In the genomic region with DNA sequence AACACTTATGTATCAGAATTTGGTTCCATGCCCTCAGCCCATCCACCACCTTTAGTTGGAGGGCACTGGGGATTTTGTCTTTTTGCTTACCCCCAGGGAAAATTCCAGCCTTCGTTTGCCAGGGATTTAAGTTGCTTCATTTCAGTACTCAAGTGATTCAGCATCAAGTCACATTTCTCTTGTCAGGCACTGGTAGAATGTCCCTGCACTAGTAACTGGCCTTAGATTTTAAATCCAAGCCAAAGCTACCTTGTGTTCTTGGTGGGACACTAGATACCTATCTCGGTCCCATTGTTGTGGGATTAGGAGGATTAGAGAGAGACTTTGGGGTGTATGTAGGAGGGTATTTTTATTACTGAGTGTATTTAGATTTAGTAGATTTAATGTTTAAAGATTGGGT, we compare ENCODE assay signal across 27 cellular contexts.
DNase-seq lines count a peak whose midpoint lies in the region; ATAC-seq and TF ChIP-seq lines count a peak whose summit lies in the region.
"Had no signal": no experiment of that assay in that cellular context is flagged by ENCODE, and none has a peak within 500 bp of the region (broad histone marks: within the 10 kb centered on the region; RNA-seq: fewer than 3 reads in every experiment).

No MANE protein-coding gene starts in this region.

- H3K9me3 ChIP-seq in GM23248 (ENCODE audit: low read depth) (no peaks in the 10 kb centered on the region), WERI-Rb-1 (ENCODE audit: severe bottlenecking) (no peaks in the 10 kb centered on the region), hepatocyte (ENCODE audit: low read depth) (no peaks in the 10 kb centered on the region)
- H3K9me3 ChIP-seq: BLaER1 treated with 17β-estradiol and CSF1 and Interleukin-3, amounts not matched to agents 10 nM and 100 nM; Caco-2; heart right ventricle; MG63; right atrium auricular region; upper lobe of right lung had no signal

- DNase-seq in AG09309 (ENCODE audit: low read depth) (peak; percentile 29), GM23248 (peak; percentile 74), WERI-Rb-1 (no peak), fibroblast of mammary gland (ENCODE audit: low read depth) (peak; percentile 64), hepatocyte (ENCODE audit: low spot score) (no peak), NCI-H2107 (lab: John Stamatoyannopoulos, UW) (no peak)
- DNase-seq: activated CD4-positive, alpha-beta T cell treated with anti-CD3 and anti-CD28 coated beads, Interleukin-2, amount 10 ng/mL, durations not matched to agents 7 days and 5 days; activated gamma-delta T cell treated with Interleukin-2 at 50 U/mL for 16 hours; activated T-cell treated with anti-CD3 and anti-CD28 coated beads, Interleukin-2, amount 50 U/mL, for 24 hours; Caco-2; heart right ventricle; kidney glomerular epithelial cell; MG63; NCI-H1105 treated with DMSO at 0.1 percent for 48 hours; NCI-H2029 treated with DMSO at 0.1 percent for 48 hours; NCI-H2227 treated with DMSO at 0.1 percent for 48 hours; NCI-H748 treated with DMSO at 0.1 percent for 48 hours; stimulated activated CD4-positive, alpha-beta T cell treated with anti-CD3 and anti-CD28 coated beads, Interleukin-4, amount 100 ng/mL, for 24 hours; upper lobe of right lung had no signal

- H3K79me2 ChIP-seq in GM23248 (ENCODE audit: insufficient read depth) (no peaks in the 10 kb centered on the region), hepatocyte (no peaks in the 10 kb centered on the region)

- H3K9ac ChIP-seq in GM23248: no peak overlapping the region
- H3K9ac ChIP-seq: BLaER1 treated with 17β-estradiol and CSF1 and Interleukin-3, amounts not matched to agents 10 nM and 100 nM had no signal

- TF ChIP-seq CTCF in AG09309 (IDR thresholded peaks at IDR 0.05; ENCODE audit: control insufficient read depth, insufficient read depth, low read depth, low read length, missing control alignments): no peak
- no peak for TF ChIP-seq CTCF in WERI-Rb-1 (IDR thresholded peaks at IDR 0.05; ENCODE audit: low read depth, low read length)
- no peak for TF ChIP-seq CTCF in fibroblast of mammary gland (conservative IDR thresholded peaks at IDR 0.05; ENCODE audit: control insufficient read depth, insufficient read depth, low read depth, low read length)
- no peak for TF ChIP-seq CTCF in hepatocyte (IDR thresholded peaks at IDR 0.05; ENCODE audit: poor library complexity)

- H3K9me2 ChIP-seq in GM23248 (ENCODE audit: insufficient read depth) (no peaks in the 10 kb centered on the region), hepatocyte (replicated peaks; ENCODE audit: insufficient read depth) (no peaks in the 10 kb centered on the region)

- H3F3A ChIP-seq in GM23248 (ENCODE audit: insufficient read depth): peaks cover 14% of the 10 kb centered on the region

- peaks cover 26% of the 10 kb centered on the region for H3K4me1 ChIP-seq in GM23248 (ENCODE audit: insufficient read depth)
- H3K4me1 ChIP-seq in hepatocyte (ENCODE audit: insufficient read depth): no peaks in the 10 kb centered on the region
- H3K4me1 ChIP-seq: BLaER1 treated with 17β-estradiol and CSF1 and Interleukin-3, amounts not matched to agents 10 nM and 100 nM; Caco-2; heart right ventricle; right atrium auricular region; upper lobe of right lung had no signal

- H4K20me1 ChIP-seq in GM23248 (ENCODE audit: insufficient read depth) (no peaks in the 10 kb centered on the region), hepatocyte (ENCODE audit: insufficient read depth, poor library complexity, severe bottlenecking) (no peaks in the 10 kb centered on the region)
- H4K20me1 ChIP-seq: BLaER1 treated with 17β-estradiol and CSF1 and Interleukin-3, amounts not matched to agents 10 nM and 100 nM had no signal

- H3K4me3 ChIP-seq in AG09309 (ENCODE audit: control insufficient read depth, low read depth, low read length) (no peak overlapping the region), GM23248 (no peak overlapping the region), WERI-Rb-1 (ENCODE audit: low read depth, low read length) (no peak overlapping the region), fibroblast of mammary gland (ENCODE audit: control insufficient read depth, low read depth, low read length) (no peak overlapping the region), hepatocyte (no peak overlapping the region)
- H3K4me3 ChIP-seq: BLaER1 treated with 17β-estradiol and CSF1 and Interleukin-3, amounts not matched to agents 10 nM and 100 nM; heart right ventricle; lung; MG63; right atrium auricular region; SK-N-MC; upper lobe of right lung had no signal

- no peak for ATAC-seq in HG02588 (IDR thresholded peaks at IDR 0.05; ENCODE audit: unreplicated experiment)
- no peak for ATAC-seq in HG03039 (IDR thresholded peaks at IDR 0.05; ENCODE audit: unreplicated experiment)
- ATAC-seq: heart right ventricle; stimulated activated effector memory CD8-positive, alpha-beta T cell treated with anti-CD3 and anti-CD28 coated beads, Interleukin-12 subunit alpha, Interleukin-12 subunit beta, amount 100 ng/mL, for 72 hours; upper lobe of right lung had no signal

- H3K4me2 ChIP-seq in GM23248 (ENCODE audit: unreplicated experiment) (peak overlapping the region; percentile 38), hepatocyte (no peak overlapping the region)
- H3K4me2 ChIP-seq: BLaER1 treated with 17β-estradiol and CSF1 and Interleukin-3, amounts not matched to agents 10 nM and 100 nM had no signal

- in situ Hi-C loops in GM23248 (cut with MboI): no loop called here

- H3K27me3 ChIP-seq in GM23248 (replicated peaks; ENCODE audit: insufficient read depth) (no peaks in the 10 kb centered on the region), WERI-Rb-1 (ENCODE audit: insufficient read depth, low read depth, severe bottlenecking) (no peaks in the 10 kb centered on the region), hepatocyte (no peaks in the 10 kb centered on the region)
- H3K27me3 ChIP-seq: BLaER1 treated with 17β-estradiol and CSF1 and Interleukin-3, amounts not matched to agents 10 nM and 100 nM; heart right ventricle; MG63; right atrium auricular region; upper lobe of right lung had no signal

- H2AFZ ChIP-seq in GM23248: no peak overlapping the region
- no peak overlapping the region for H2AFZ ChIP-seq in hepatocyte

- H3K27ac ChIP-seq in GM23248 (0 out of 2 replicates have a peak overlapping the region, but pooled peaks have one; percentile 2), WERI-Rb-1 (0 out of 2 replicates have a peak overlapping the region, but pooled peaks have one; percentile 8), hepatocyte (no peak overlapping the region)
- H3K27ac ChIP-seq: BLaER1 treated with 17β-estradiol and CSF1 and Interleukin-3, amounts not matched to agents 10 nM and 100 nM; epithelial cell of prostate; heart right ventricle; right atrium auricular region; SK-N-MC; upper lobe of right lung had no signal

- 41 to 42% methylated on average over 2 of the region's 2 CpGs for WGBS in GM23248 (ENCODE audit: low coverage in 1 of 2, low lambda C conversion rate in 2 of 2, missing lambda C conversion rate in 2 of 2), 2 experiments
- WGBS in hepatocyte (ENCODE audit: low lambda C conversion rate, missing lambda C conversion rate): 45% methylated on average over 2 of the region's 2 CpGs

- H3K36me3 ChIP-seq in GM23248 (ENCODE audit: low read depth) (no peaks in the 10 kb centered on the region), WERI-Rb-1 (no peaks in the 10 kb centered on the region), hepatocyte (replicated peaks; ENCODE audit: insufficient read depth, low read depth) (no peaks in the 10 kb centered on the region)
- H3K36me3 ChIP-seq: BLaER1 treated with 17β-estradiol and CSF1 and Interleukin-3, amounts not matched to agents 10 nM and 100 nM; heart right ventricle; MG63; right atrium auricular region; upper lobe of right lung had no signal

Comparison
In these comparisons a context has a peak if more than half of its experiments do, and no peak if none do; other contexts are left out.
1. DNase-seq: peak in AG09309 (single experiment), GM23248 (single experiment) and fibroblast of mammary gland (single experiment); none in WERI-Rb-1 (single experiment), hepatocyte (single experiment) and NCI-H2107 (single experiment).